ENCODE assay signal across 21 cellular contexts in the genomic region with DNA sequence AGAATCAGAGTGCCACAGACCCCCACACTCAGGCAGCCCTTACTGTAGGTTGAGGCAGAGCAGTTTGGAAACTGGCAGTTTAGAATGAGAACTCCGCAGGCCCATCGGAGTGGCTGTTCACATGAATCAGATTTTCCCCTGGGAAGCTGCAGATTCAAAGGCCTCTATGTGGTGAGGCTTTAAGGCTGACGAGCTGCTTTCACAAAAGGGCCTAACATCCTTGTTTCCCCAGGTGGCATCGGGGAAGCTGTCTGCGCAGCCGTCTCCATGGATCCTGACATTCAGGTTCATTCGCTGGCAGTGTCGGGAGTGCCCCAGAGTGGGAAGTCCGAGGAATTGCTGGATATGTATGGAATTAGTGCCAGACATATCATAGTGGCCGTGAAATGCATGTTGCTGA. TPM values are rescaled to one million over a fixed set of nuclear protein-coding genes. Genes with fewer than 3 reads are reported as not detected.
DNase-seq lines count a peak whose midpoint lies in the region; ATAC-seq and TF ChIP-seq lines count a peak whose summit lies in the region.
"Had no signal": no experiment of that assay in that cellular context is flagged by ENCODE, and none has a peak within 500 bp of the region (broad histone marks: within the 10 kb centered on the region; RNA-seq: fewer than 3 reads in every experiment).

No MANE protein-coding gene starts in this region.

- H3K36me3 Mint-ChIP-seq in GM23338 (ENCODE audit: low read depth) (no peaks in the 10 kb centered on the region), neural progenitor cell (no peaks in the 10 kb centered on the region)
- H3K36me3 Mint-ChIP-seq: CD14-positive monocyte had no signal

- no peaks in the 10 kb centered on the region for H3K4me1 ChIP-seq in GM23338 (ENCODE audit: insufficient read depth)
- H3K4me1 ChIP-seq in neural progenitor cell, result peaks cover 8% of the 10 kb centered on the region
- H3K4me1 ChIP-seq in GM23248 (ENCODE audit: insufficient read depth), result 0 out of 2 replicates have a peak, but pooled peaks cover 8% of the 10 kb centered on the region

- H3K4me3 ChIP-seq in GM23338, result no peak overlapping the region
- H3K4me3 ChIP-seq in neural progenitor cell, result no peak overlapping the region
- H3K4me3 ChIP-seq in GM23248, result no peak overlapping the region
- H3K4me3 ChIP-seq: SJCRH30 had no signal

- H4K20me1 ChIP-seq in GM23338 (replicated peaks; ENCODE audit: insufficient read depth), result no peaks in the 10 kb centered on the region
- no peaks in the 10 kb centered on the region for H4K20me1 ChIP-seq in neural progenitor cell (ENCODE audit: low read depth)
- no peaks in the 10 kb centered on the region for H4K20me1 ChIP-seq in GM23248 (ENCODE audit: insufficient read depth)

- H3K36me3 ChIP-seq in GM23338 (ENCODE audit: insufficient read depth) (no peaks in the 10 kb centered on the region), neural progenitor cell (no peaks in the 10 kb centered on the region), GM23248 (ENCODE audit: low read depth) (no peaks in the 10 kb centered on the region)
- H3K36me3 ChIP-seq: SJCRH30 had no signal

- H3K4me1 Mint-ChIP-seq in GM23338 (peaks cover 3% of the 10 kb centered on the region; the same call in 2 of the 3 replicates), neural progenitor cell (peaks cover 34% of the 10 kb centered on the region)

- 71 to 75% methylated on average over 9 to 10 of the region's 10 CpGs for WGBS in GM23248 (ENCODE audit: low coverage in 1 of 2, low lambda C conversion rate in 2 of 2, missing lambda C conversion rate in 2 of 2), 2 experiments

- H3K27ac ChIP-seq in GM23338 (ENCODE audit: low read depth) (no peak overlapping the region), neural progenitor cell (no peak overlapping the region), GM23248 (no peak overlapping the region)
- H3K27ac ChIP-seq: 22Rv1, KMS-11, RWPE1, SJCRH30 had no signal

- H3K4me3 Mint-ChIP-seq in GM23338 (no peak overlapping the region), neural progenitor cell (no peak overlapping the region)
- H3K4me3 Mint-ChIP-seq: CD14-positive monocyte had no signal

- TF ChIP-seq CTCF in GM23338 (conservative IDR thresholded peaks at IDR 0.05; ENCODE audit: low read depth in 2 of 2), result no peak
- no peak for TF ChIP-seq CTCF in neural progenitor cell (IDR thresholded peaks at IDR 0.05)

- H3K4me2 ChIP-seq in GM23338 (no peak overlapping the region), neural progenitor cell (no peak overlapping the region), GM23248 (ENCODE audit: unreplicated experiment) (no peak overlapping the region)
- H3K4me2 ChIP-seq: KMS-11 had no signal

- H3F3A ChIP-seq in GM23338 (replicated peaks; ENCODE audit: low read depth), result no peaks in the 10 kb centered on the region
- H3F3A ChIP-seq in neural progenitor cell (ENCODE audit: low read depth), result peaks cover 3% of the 10 kb centered on the region
- no peaks in the 10 kb centered on the region for H3F3A ChIP-seq in GM23248 (ENCODE audit: insufficient read depth)

- H3K9me3 Mint-ChIP-seq in GM23338 (no peaks in the 10 kb centered on the region; the same call in 1 of the 3 replicates), neural progenitor cell (peaks cover 11% of the 10 kb centered on the region)

- ATAC-seq in GM23338 (peak; percentile 59), GM21576 (IDR thresholded peaks at IDR 0.05; ENCODE audit: unreplicated experiment) (no peak)
- ATAC-seq: HepG2 had no signal

- no peaks in the 10 kb centered on the region for H3K79me2 ChIP-seq in GM23338 (replicated peaks; ENCODE audit: insufficient read depth)
- H3K79me2 ChIP-seq in neural progenitor cell (ENCODE audit: low read depth), result no peaks in the 10 kb centered on the region
- no peaks in the 10 kb centered on the region for H3K79me2 ChIP-seq in GM23248 (ENCODE audit: insufficient read depth)

- peaks cover 2% of the 10 kb centered on the region for H3K27me3 Mint-ChIP-seq in GM23338 (ENCODE audit: insufficient read depth, low read depth, poor library complexity)
- peaks cover 9% of the 10 kb centered on the region for H3K27me3 Mint-ChIP-seq in neural progenitor cell (ENCODE audit: insufficient read depth, low read depth)

- H3K9me3 ChIP-seq in neural progenitor cell (ENCODE audit: low read depth), result no peaks in the 10 kb centered on the region
- no peaks in the 10 kb centered on the region for H3K9me3 ChIP-seq in GM23248 (ENCODE audit: low read depth)
- H3K9me3 ChIP-seq: SJCRH30 had no signal

- in situ Hi-C loops in GM23248 (cut with MboI), result no loop called here

- H3K9me2 ChIP-seq in GM23338 (ENCODE audit: insufficient read depth) (no peaks in the 10 kb centered on the region), GM23248 (ENCODE audit: insufficient read depth) (no peaks in the 10 kb centered on the region)

- H2AFZ ChIP-seq in GM23338, result no peak overlapping the region
- no peak overlapping the region for H2AFZ ChIP-seq in neural progenitor cell (replicated peaks)
- H2AFZ ChIP-seq in GM23248, result no peak overlapping the region

- H3K27ac Mint-ChIP-seq in GM23338, result no peak overlapping the region
- H3K27ac Mint-ChIP-seq in neural progenitor cell, result no peak overlapping the region

- H3K9ac ChIP-seq in neural progenitor cell (no peak overlapping the region), GM23248 (no peak overlapping the region)
- H3K9ac ChIP-seq: KMS-11 had no signal

- H3K27me3 ChIP-seq in GM23338 (ENCODE audit: insufficient read depth) (no peaks in the 10 kb centered on the region), neural progenitor cell (no peaks in the 10 kb centered on the region), GM23248 (replicated peaks; ENCODE audit: insufficient read depth) (no peaks in the 10 kb centered on the region; the same call in 1 of the 2 replicates)

- DNase-seq in NCI-H1417 (lab: John Stamatoyannopoulos, UW) (peak in 2 of 3 experiments; percentile 10 to 45), NCI-H1417 treated with DMSO at 0.1 percent for 48 hours (lab: John Stamatoyannopoulos, UW) (no peak), GM23338 (ENCODE audit: low spot score) (no peak), NCI-H345 (lab: John Stamatoyannopoulos, UW) (peak; percentile 59), neural progenitor cell (ENCODE audit: low spot score) (peak; percentile 42), GM23248 (no peak), SKM-1 treated with dmso at 0.1 percent for 144 hours (lab: John Stamatoyannopoulos, UW; ENCODE audit: unreplicated experiment) (no peak)
- DNase-seq: GF-D8, NCI-H1436 treated with DMSO at 0.1 percent for 48 hours, NCI-H2081, NCI-H510A, OCI-M1, SJCRH30, T-helper 9 cell had no signal

TF ChIP-seq in GM23338, 12 proteins besides CTCF, POLR2A, EP300 and RAD21:
- TF ChIP-seq STAT1 (IDR thresholded peaks at IDR 0.05; ENCODE audit: unreplicated experiment), result no peak
- no peak for TF ChIP-seq ZNF114 (CRISPR knock-in tag; IDR thresholded peaks at IDR 0.05)
- TF ChIP-seq, protein P1, sequence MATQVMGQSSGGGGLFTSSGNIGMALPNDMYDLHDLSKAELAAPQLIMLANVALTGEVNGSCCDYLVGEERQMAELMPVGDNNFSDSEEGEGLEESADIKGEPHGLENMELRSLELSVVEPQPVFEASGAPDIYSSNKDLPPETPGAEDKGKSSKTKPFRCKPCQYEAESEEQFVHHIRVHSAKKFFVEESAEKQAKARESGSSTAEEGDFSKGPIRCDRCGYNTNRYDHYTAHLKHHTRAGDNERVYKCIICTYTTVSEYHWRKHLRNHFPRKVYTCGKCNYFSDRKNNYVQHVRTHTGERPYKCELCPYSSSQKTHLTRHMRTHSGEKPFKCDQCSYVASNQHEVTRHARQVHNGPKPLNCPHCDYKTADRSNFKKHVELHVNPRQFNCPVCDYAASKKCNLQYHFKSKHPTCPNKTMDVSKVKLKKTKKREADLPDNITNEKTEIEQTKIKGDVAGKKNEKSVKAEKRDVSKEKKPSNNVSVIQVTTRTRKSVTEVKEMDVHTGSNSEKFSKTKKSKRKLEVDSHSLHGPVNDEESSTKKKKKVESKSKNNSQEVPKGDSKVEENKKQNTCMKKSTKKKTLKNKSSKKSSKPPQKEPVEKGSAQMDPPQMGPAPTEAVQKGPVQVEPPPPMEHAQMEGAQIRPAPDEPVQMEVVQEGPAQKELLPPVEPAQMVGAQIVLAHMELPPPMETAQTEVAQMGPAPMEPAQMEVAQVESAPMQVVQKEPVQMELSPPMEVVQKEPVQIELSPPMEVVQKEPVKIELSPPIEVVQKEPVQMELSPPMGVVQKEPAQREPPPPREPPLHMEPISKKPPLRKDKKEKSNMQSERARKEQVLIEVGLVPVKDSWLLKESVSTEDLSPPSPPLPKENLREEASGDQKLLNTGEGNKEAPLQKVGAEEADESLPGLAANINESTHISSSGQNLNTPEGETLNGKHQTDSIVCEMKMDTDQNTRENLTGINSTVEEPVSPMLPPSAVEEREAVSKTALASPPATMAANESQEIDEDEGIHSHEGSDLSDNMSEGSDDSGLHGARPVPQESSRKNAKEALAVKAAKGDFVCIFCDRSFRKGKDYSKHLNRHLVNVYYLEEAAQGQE (IDR thresholded peaks at IDR 0.05; ENCODE audit: unreplicated experiment), result no peak
TF ChIP-seq in GM23338: peak in this region for 0.

RNA-seq across cellular contexts. Expression of a gene that starts 33.7 kb away (rescaled TPM):
- total RNA-seq in GM23338 (2014; rRNA removed; shearing (Covaris generic)), result not detected in 2 replicates
- polyA plus RNA-seq in GM23338 (2016; fragmentation: Nextera tagmentation; extraction: Ambion mirVana), result not detected in 2 replicates
- total RNA-seq in neural progenitor cell (ENCODE audit: low replicate concordance), result 0.22 TPM in 1 of 2 replicates, not detected in the other
- not detected in 2 replicates for total RNA-seq in GM23248 (2014; rRNA removed; shearing (Covaris generic))
- polyA plus RNA-seq in GM23248 (2016; fragmentation: Nextera tagmentation; extraction: Ambion mirVana), result not detected in 2 replicates
- total RNA-seq: HepG2, MCF 10A had no signal
- polyA plus RNA-seq: HepG2 had no signal

RNA-seq across cellular contexts. Expression of a gene that starts 34.4 kb away (rescaled TPM):
- not detected in 2 replicates for total RNA-seq in GM23338 (2014; rRNA removed; shearing (Covaris generic))
- polyA plus RNA-seq in GM23338 (2016; fragmentation: Nextera tagmentation; extraction: Ambion mirVana) (not detected in 2 replicates), GM23248 (2016; fragmentation: Nextera tagmentation; extraction: Ambion mirVana) (not detected in 2 replicates)
- not detected in 2 replicates for total RNA-seq in neural progenitor cell (ENCODE audit: low replicate concordance)
- not detected in 2 replicates for total RNA-seq in GM23248 (2014; rRNA removed; shearing (Covaris generic))
- total RNA-seq: HepG2, MCF 10A, SJCRH30 had no signal
- polyA plus RNA-seq: CD14-positive monocyte, HepG2 had no signal

RNA-seq across cellular contexts. Expression of a gene that starts 45.1 kb away (rescaled TPM):
- total RNA-seq in GM23338 (2014; rRNA removed; shearing (Covaris generic)), result 1,228 and 1,445 TPM in 2 replicates
- polyA plus RNA-seq in GM23338 (2016; fragmentation: Nextera tagmentation; extraction: Ambion mirVana), result 579 and 629 TPM in 2 replicates
- 189 and 559 TPM in 2 replicates for total RNA-seq in neural progenitor cell (ENCODE audit: low replicate concordance)
- 2,857 and 2,903 TPM in 2 replicates for total RNA-seq in GM23248 (2014; rRNA removed; shearing (Covaris generic))
- polyA plus RNA-seq in GM23248 (2016; fragmentation: Nextera tagmentation; extraction: Ambion mirVana), result 1,377 and 1,379 TPM in 2 replicates

RNA-seq across cellular contexts. Expression of a gene that starts 49.8 kb away (rescaled TPM):
- total RNA-seq in GM23338 (2014; rRNA removed; shearing (Covaris generic)), result 76.0 and 78.6 TPM in 2 replicates
- polyA plus RNA-seq in GM23338 (2016; fragmentation: Nextera tagmentation; extraction: Ambion mirVana), result 74.2 and 78.3 TPM in 2 replicates
- 18.3 and 62.0 TPM in 2 replicates for total RNA-seq in neural progenitor cell (ENCODE audit: low replicate concordance)
- total RNA-seq in GM23248 (2014; rRNA removed; shearing (Covaris generic)), result 39.7 TPM in 2 replicates
- polyA plus RNA-seq in GM23248 (2016; fragmentation: Nextera tagmentation; extraction: Ambion mirVana), result 86.6 and 96.0 TPM in 2 replicates

Comparison
In these comparisons a context has a peak if more than half of its experiments do, and no peak if none do; other contexts are left out.
1. DNase-seq: peak in NCI-H1417 (2 of 3), NCI-H345 (single experiment) and neural progenitor cell (single experiment); none in NCI-H1417 treated with DMSO at 0.1 percent for 48 hours (single experiment), GM23338 (single experiment), GM23248 (single experiment) and SKM-1 treated with dmso at 0.1 percent for 144 hours (single experiment).